Comparison of ENCODE assay signal across 12 cellular contexts in the genomic region with DNA sequence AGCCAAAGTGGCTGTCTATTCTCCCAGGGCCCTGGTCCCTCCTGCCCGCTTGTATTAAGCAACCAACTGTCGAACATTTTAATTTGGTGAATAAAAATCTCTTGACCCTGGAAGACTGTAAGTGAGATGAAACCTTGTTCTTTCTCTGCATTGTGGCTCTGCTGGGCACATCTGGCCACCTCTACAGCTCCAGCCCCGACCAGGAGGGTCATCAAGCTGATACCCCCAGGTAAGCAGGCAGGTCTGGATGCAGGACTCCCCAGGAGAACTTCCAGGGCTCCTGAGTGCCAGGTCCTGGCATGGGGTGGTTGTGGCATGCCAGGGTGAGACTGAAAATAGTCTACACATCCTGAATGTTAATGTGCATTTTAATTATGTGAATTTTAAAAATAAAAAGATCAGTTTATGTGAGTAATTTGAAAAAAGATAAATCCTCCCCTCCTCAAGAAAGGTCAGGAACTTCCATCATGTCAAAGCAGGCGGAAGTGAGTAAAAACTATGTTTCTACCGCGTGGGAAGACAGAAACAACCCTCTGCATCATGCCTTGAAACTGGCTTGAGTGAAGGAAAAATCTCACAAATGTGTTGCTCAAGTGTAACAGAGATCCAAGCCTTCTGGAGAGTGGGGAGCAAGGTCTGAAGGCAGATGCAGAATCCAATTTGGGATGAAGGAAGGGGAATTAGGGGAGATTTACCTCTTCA.
"Had no signal": no experiment of that assay in that cellular context is flagged by ENCODE, and none has a peak within 500 bp of the region (broad histone marks: within the 10 kb centered on the region; RNA-seq: fewer than 3 reads in every experiment).

No MANE protein-coding gene starts in this region.

- H3K27ac Mint-ChIP-seq: activated naive CD4-positive, alpha-beta T cell treated with anti-CD3 and anti-CD28 coated beads for 36 hours; effector memory CD8-positive, alpha-beta T cell; stimulated activated naive B cell treated with anti-CD40 and anti-IgM and Interleukin-4, amounts not matched to agents 10 μg/mL and 1 μg/mL and 100 μg/mL, for 72 hours had no signal

- H3K4me3 Mint-ChIP-seq: activated naive CD4-positive, alpha-beta T cell treated with anti-CD3 and anti-CD28 coated beads for 36 hours; central memory CD8-positive, alpha-beta T cell; effector memory CD8-positive, alpha-beta T cell; naive B cell; stimulated activated naive B cell treated with anti-CD40 and anti-IgM and Interleukin-4, amounts not matched to agents 10 μg/mL and 1 μg/mL and 100 μg/mL, for 72 hours had no signal

- DNase-seq: activated CD4-positive, CD25-positive, alpha-beta regulatory T cell; activated naive CD4-positive, alpha-beta T cell treated with anti-CD3 and anti-CD28 coated beads for 36 hours; body of pancreas; effector memory CD8-positive, alpha-beta T cell; hippocampal formation; kidney glomerular epithelial cell; naive B cell; right cardiac atrium; SK-N-SH; small intestine; stimulated activated naive B cell treated with anti-CD40 and anti-IgM and Interleukin-4, amounts not matched to agents 10 μg/mL and 1 μg/mL and 100 μg/mL, for 72 hours had no signal

- H3K36me3 Mint-ChIP-seq: naive B cell; stimulated activated naive B cell treated with anti-CD40 and anti-IgM and Interleukin-4, amounts not matched to agents 10 μg/mL and 1 μg/mL and 100 μg/mL, for 72 hours had no signal

- H3K4me1 Mint-ChIP-seq: central memory CD8-positive, alpha-beta T cell; naive B cell had no signal

- ATAC-seq: body of pancreas; effector memory CD8-positive, alpha-beta T cell; right cardiac atrium had no signal

- H3K9me3 Mint-ChIP-seq: activated naive CD4-positive, alpha-beta T cell treated with anti-CD3 and anti-CD28 coated beads for 36 hours; central memory CD8-positive, alpha-beta T cell; effector memory CD8-positive, alpha-beta T cell; stimulated activated naive B cell treated with anti-CD40 and anti-IgM and Interleukin-4, amounts not matched to agents 10 μg/mL and 1 μg/mL and 100 μg/mL, for 72 hours had no signal
